ENCODE assay signal across 12 cellular contexts in the genomic region with DNA sequence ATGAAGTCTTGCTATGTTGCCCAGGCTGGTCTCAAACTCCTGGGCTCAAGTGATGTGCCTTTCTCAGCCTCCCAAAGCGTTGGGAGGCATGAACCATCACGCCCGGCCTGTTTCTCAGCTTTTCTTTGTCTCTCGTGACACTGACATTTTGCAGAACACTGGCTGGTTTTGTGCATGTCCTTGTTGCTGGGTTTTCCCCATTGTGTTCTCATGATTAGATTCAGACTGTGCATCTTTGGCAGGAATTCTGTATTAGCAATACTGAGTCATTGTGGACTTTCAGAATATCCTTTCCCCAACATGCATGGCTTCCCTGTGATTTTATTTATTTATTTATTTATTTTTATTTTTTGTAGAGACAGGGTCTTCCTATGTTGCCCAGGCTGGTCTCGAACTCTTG.
A peak's percentile ranks its signal among the peaks of the same experiment; 100 is the strongest.
DNase-seq lines count a peak whose midpoint lies in the region; ATAC-seq, FAIRE-seq and TF ChIP-seq lines count a peak whose summit lies in the region.
"Had no signal": no experiment of that assay in that cellular context is flagged by ENCODE, and none has a peak within 500 bp of the region (broad histone marks: within the 10 kb centered on the region; RNA-seq: fewer than 3 reads in every experiment).

No MANE protein-coding gene starts in this region.

- no peak overlapping the region for H3K18ac ChIP-seq in mesenchymal stem cell (ENCODE audit: low read depth in 1 of 2, low read length in 2 of 2)

- no peak overlapping the region for H2AK5ac ChIP-seq in mesenchymal stem cell (ENCODE audit: low read length, severe bottlenecking)

- H2AFZ ChIP-seq in PC-3 (ENCODE audit: low read length) = no peak overlapping the region
- H2AFZ ChIP-seq in mesenchymal stem cell (ENCODE audit: low read depth, low read length) = no peak overlapping the region

- no peak overlapping the region for H3K4ac ChIP-seq in mesenchymal stem cell (ENCODE audit: low read depth in 1 of 2, low read length in 2 of 2)

- CTCF ChIA-PET in BJ (lab: Yijun Ruan, JAX) (interaction anchor here (0.8 kb wide), 1 partner anchor 133 kb away, joined by 3 read pairs; no protein-coding TSS in a partner anchor), PC-3 (lab: Charles Lee) (interaction anchor here (0.7 to 0.8 kb wide), 3 partner anchors 126 to 234 kb away, joined by 3 read pairs; no protein-coding TSS in a partner anchor)
- CTCF ChIA-PET in activated CD4-positive, alpha-beta memory T cell treated with anti-CD3 and anti-CD28 coated beads for 36 hours (lab: Charles Lee) = no interaction called here

- H3K9me2 ChIP-seq in PC-3 (replicated peaks; ENCODE audit: low read length) = no peaks in the 10 kb centered on the region

- peaks cover 18% of the 10 kb centered on the region for H3K4me1 ChIP-seq in PC-3 (ENCODE audit: insufficient read depth, low read length)
- H3K4me1 ChIP-seq in mesenchymal stem cell (ENCODE audit: control insufficient read depth, insufficient read depth, low read depth, low read length) = no peaks in the 10 kb centered on the region

- WGBS in mesenchymal stem cell = 87% methylated on average over 5 of the region's 5 CpGs

- no peaks in the 10 kb centered on the region for H3K27me3 ChIP-seq in BJ (ENCODE audit: control insufficient read depth, insufficient read depth, low read length)
- H3K27me3 ChIP-seq in PC-3 (ENCODE audit: low read length) = no peaks in the 10 kb centered on the region
- H3K27me3 ChIP-seq in mesenchymal stem cell (ENCODE audit: control insufficient read depth in 1 of 2, insufficient read depth in 1 of 2, low read length in 2 of 2) = no peaks in the 10 kb centered on the region
- H3K27me3 ChIP-seq: upper lobe of right lung had no signal

- H3K27ac ChIP-seq in PC-3 (ENCODE audit: low read length) = peak overlapping the region; percentile 88
- H3K27ac ChIP-seq in mesenchymal stem cell (ENCODE audit: low read length, poor library complexity, severe bottlenecking) = no peak overlapping the region
- H3K27ac ChIP-seq: C4-2B, upper lobe of right lung had no signal

- no peaks in the 10 kb centered on the region for H3K79me1 ChIP-seq in mesenchymal stem cell (replicated peaks; ENCODE audit: low read length, poor library complexity, severe bottlenecking)

- POLR2A ChIA-PET in BJ (lab: Charles Lee) = interaction anchor here (0.5 to 0.7 kb wide), 2 partner anchors 19 to 171 kb away, joined by 5 to 17 read pairs; no protein-coding TSS in a partner anchor
- POLR2A ChIA-PET in PC-3 (lab: Charles Lee; ENCODE audit: unreplicated experiment) = no interaction called here
- POLR2A ChIA-PET in activated CD4-positive, alpha-beta memory T cell treated with anti-CD3 and anti-CD28 coated beads for 36 hours (lab: Charles Lee) = no interaction called here

- H3K36me3 Mint-ChIP-seq in activated CD4-positive, alpha-beta memory T cell treated with anti-CD3 and anti-CD28 coated beads for 36 hours = peaks cover 1% of the 10 kb centered on the region

- no peak overlapping the region for H2BK12ac ChIP-seq in mesenchymal stem cell (ENCODE audit: low read length in 2 of 2)

- H2BK120ac ChIP-seq in mesenchymal stem cell (ENCODE audit: low read depth, low read length) = no peak overlapping the region

- H3K23ac ChIP-seq in mesenchymal stem cell (ENCODE audit: low read length in 2 of 2) = no peak overlapping the region

- H3K9ac ChIP-seq in PC-3 (ENCODE audit: low read length) (peak overlapping the region; percentile 64), mesenchymal stem cell (ENCODE audit: low read length) (no peak overlapping the region)

- H3F3A ChIP-seq in PC-3 (ENCODE audit: low read length, unreplicated experiment) = no peaks in the 10 kb centered on the region

- H3K4me1 Mint-ChIP-seq in activated CD4-positive, alpha-beta memory T cell treated with anti-CD3 and anti-CD28 coated beads for 36 hours (ENCODE audit: low read depth) = no peaks in the 10 kb centered on the region

- TF ChIP-seq CTCF in BJ (IDR thresholded peaks at IDR 0.05; ENCODE audit: insufficient read depth, low read depth, low read length) = no peak
- TF ChIP-seq CTCF in PC-3 (conservative IDR thresholded peaks at IDR 0.05; ENCODE audit: low read depth, low read length) = no peak
- no peak for TF ChIP-seq CTCF in epithelial cell of esophagus (IDR thresholded peaks at IDR 0.05; ENCODE audit: insufficient read depth, low read depth, low read length, missing control alignments)

- peak; percentile 30 for DNase-seq in BJ (ENCODE audit: low read depth)
- peak; percentile 97 for DNase-seq in PC-3
- peak; percentile 90 for DNase-seq in epithelial cell of esophagus (ENCODE audit: low read depth)
- DNase-seq in mesenchymal stem cell = peak; percentile 30
- no peak for DNase-seq in frontal cortex (ENCODE audit: low spot score in 2 of 2)
- no peak for DNase-seq in activated CD4-positive, alpha-beta memory T cell treated with anti-CD3 and anti-CD28 coated beads for 36 hours
- DNase-seq in epidermal melanocyte (ENCODE audit: insufficient read length, low spot score) = no peak
- DNase-seq: DMS79 treated with DMSO at 0.1 percent for 48 hours; stimulated activated CD4-positive, alpha-beta T cell treated with anti-CD3 and anti-CD28 coated beads, Interleukin-1b, Interleukin-23, amount 100 ng/mL, for 48 hours; upper lobe of right lung had no signal

- H3K9me3 ChIP-seq in PC-3 (ENCODE audit: low read length) (no peaks in the 10 kb centered on the region), mesenchymal stem cell (ENCODE audit: control insufficient read depth, low read length) (no peaks in the 10 kb centered on the region)
- H3K9me3 ChIP-seq: upper lobe of right lung had no signal

- H2BK15ac ChIP-seq in mesenchymal stem cell (ENCODE audit: low read depth, poor library complexity, severe bottlenecking) = no peak overlapping the region

- no peaks in the 10 kb centered on the region for H3K79me2 ChIP-seq in PC-3 (ENCODE audit: low read length)

- H4K8ac ChIP-seq in mesenchymal stem cell (ENCODE audit: low read length) = no peak overlapping the region

- no peak overlapping the region for H3K27ac Mint-ChIP-seq in activated CD4-positive, alpha-beta memory T cell treated with anti-CD3 and anti-CD28 coated beads for 36 hours

- H3K27me3 Mint-ChIP-seq in activated CD4-positive, alpha-beta memory T cell treated with anti-CD3 and anti-CD28 coated beads for 36 hours = no peaks in the 10 kb centered on the region

- intact Hi-C loops in PC-3 (cut with micrococcal nuclease) = loop anchor here (1.0 kb wide), 1 partner anchor 234 kb away; no protein-coding TSS in a partner anchor
- intact Hi-C loops in activated CD4-positive, alpha-beta memory T cell treated with anti-CD3 and anti-CD28 coated beads for 36 hours (cut with micrococcal nuclease) = no loop called here

- H2BK5ac ChIP-seq in mesenchymal stem cell (ENCODE audit: low read depth, low read length, poor library complexity, severe bottlenecking) = no peak overlapping the region

- peak; percentile 95 for ATAC-seq in PC-3
- no peak for ATAC-seq in HG02759 (IDR thresholded peaks at IDR 0.05; ENCODE audit: unreplicated experiment)
- ATAC-seq: upper lobe of right lung had no signal

- H3K36me3 ChIP-seq in BJ (ENCODE audit: control insufficient read depth, insufficient read depth, low read length) (no peaks in the 10 kb centered on the region), PC-3 (ENCODE audit: low read depth, low read length) (no peaks in the 10 kb centered on the region), mesenchymal stem cell (ENCODE audit: control insufficient read depth in 1 of 2, insufficient read depth in 2 of 2, low read depth in 1 of 2, low read length in 2 of 2) (no peaks in the 10 kb centered on the region)
- H3K36me3 ChIP-seq: upper lobe of right lung had no signal

- H4K91ac ChIP-seq in mesenchymal stem cell (ENCODE audit: low read length) = no peak overlapping the region

- no peak for FAIRE-seq in frontal cortex (lab: Jason Lieb, UNC)

- no peaks in the 10 kb centered on the region for H3K9me3 Mint-ChIP-seq in activated CD4-positive, alpha-beta memory T cell treated with anti-CD3 and anti-CD28 coated beads for 36 hours

- H3K4me2 ChIP-seq in PC-3 (ENCODE audit: low read length) (peak overlapping the region; percentile 44), mesenchymal stem cell (ENCODE audit: low read length, poor library complexity, severe bottlenecking) (no peak overlapping the region)

- H3K14ac ChIP-seq in mesenchymal stem cell (ENCODE audit: low read length in 2 of 2) = no peak overlapping the region

- H3K4me3 ChIP-seq in BJ (ENCODE audit: low read depth, low read length) (no peak overlapping the region), PC-3 (ENCODE audit: low read length) (no peak overlapping the region), epithelial cell of esophagus (ENCODE audit: low read length) (no peak overlapping the region), mesenchymal stem cell (ENCODE audit: insufficient read depth in 1 of 2, low read depth in 1 of 2, low read length in 2 of 2) (no peak overlapping the region)
- H3K4me3 ChIP-seq: upper lobe of right lung had no signal

- H4K20me1 ChIP-seq in PC-3 (ENCODE audit: low read length) = no peaks in the 10 kb centered on the region

- no peak overlapping the region for H3K4me3 Mint-ChIP-seq in activated CD4-positive, alpha-beta memory T cell treated with anti-CD3 and anti-CD28 coated beads for 36 hours

- no TSS peak for BruUV-seq in PC-3 (replicated peaks; lab: Mats Ljungman, UMichigan)

Comparison
In these comparisons a context has a peak if more than half of its experiments do, and no peak if none do; other contexts are left out.
1. DNase-seq: peak in BJ (single experiment), PC-3 (single experiment), epithelial cell of esophagus (single experiment) and mesenchymal stem cell (single experiment); none in frontal cortex (0 of 2), activated CD4-positive, alpha-beta memory T cell treated with anti-CD3 and anti-CD28 coated beads for 36 hours (single experiment) and epidermal melanocyte (single experiment).